1 cellular context compared by ENCODE assay signal in genomic region chr15:58793862-58794261, GRCh38.
TF ChIP-seq lines count a peak whose summit lies in the region.

No MANE protein-coding gene starts in this region.

TF ChIP-seq in GM23338, 12 proteins besides CTCF, POLR2A, EP300 and RAD21 (continued from another document):
- TF ChIP-seq, protein P1, sequence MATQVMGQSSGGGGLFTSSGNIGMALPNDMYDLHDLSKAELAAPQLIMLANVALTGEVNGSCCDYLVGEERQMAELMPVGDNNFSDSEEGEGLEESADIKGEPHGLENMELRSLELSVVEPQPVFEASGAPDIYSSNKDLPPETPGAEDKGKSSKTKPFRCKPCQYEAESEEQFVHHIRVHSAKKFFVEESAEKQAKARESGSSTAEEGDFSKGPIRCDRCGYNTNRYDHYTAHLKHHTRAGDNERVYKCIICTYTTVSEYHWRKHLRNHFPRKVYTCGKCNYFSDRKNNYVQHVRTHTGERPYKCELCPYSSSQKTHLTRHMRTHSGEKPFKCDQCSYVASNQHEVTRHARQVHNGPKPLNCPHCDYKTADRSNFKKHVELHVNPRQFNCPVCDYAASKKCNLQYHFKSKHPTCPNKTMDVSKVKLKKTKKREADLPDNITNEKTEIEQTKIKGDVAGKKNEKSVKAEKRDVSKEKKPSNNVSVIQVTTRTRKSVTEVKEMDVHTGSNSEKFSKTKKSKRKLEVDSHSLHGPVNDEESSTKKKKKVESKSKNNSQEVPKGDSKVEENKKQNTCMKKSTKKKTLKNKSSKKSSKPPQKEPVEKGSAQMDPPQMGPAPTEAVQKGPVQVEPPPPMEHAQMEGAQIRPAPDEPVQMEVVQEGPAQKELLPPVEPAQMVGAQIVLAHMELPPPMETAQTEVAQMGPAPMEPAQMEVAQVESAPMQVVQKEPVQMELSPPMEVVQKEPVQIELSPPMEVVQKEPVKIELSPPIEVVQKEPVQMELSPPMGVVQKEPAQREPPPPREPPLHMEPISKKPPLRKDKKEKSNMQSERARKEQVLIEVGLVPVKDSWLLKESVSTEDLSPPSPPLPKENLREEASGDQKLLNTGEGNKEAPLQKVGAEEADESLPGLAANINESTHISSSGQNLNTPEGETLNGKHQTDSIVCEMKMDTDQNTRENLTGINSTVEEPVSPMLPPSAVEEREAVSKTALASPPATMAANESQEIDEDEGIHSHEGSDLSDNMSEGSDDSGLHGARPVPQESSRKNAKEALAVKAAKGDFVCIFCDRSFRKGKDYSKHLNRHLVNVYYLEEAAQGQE (IDR thresholded peaks at IDR 0.05; ENCODE audit: unreplicated experiment): no peak
- TF ChIP-seq EZH2phosphoT487 (IDR thresholded peaks at IDR 0.05; ENCODE audit: unreplicated experiment) (no peak), JUNB (IDR thresholded peaks at IDR 0.05; ENCODE audit: unreplicated experiment) (no peak), NANOG (IDR thresholded peaks at IDR 0.05; ENCODE audit: borderline replicate concordance) (no peak), EZH2 (IDR thresholded peaks at IDR 0.05; ENCODE audit: low read depth, unreplicated experiment) (no peak), CREB1 (CRISPR knock-in tag; IDR thresholded peaks at IDR 0.05; ENCODE audit: low read depth) (no peak), ZNF462 (CRISPR knock-in tag; IDR thresholded peaks at IDR 0.05) (no peak)
